ENCODE assay signal across 27 cellular contexts in genomic region chr7:157495177-157495553, GRCh38.
DNase-seq lines count a peak whose midpoint lies in the region; ATAC-seq, FAIRE-seq and TF ChIP-seq lines count a peak whose summit lies in the region.
"Had no signal": no experiment of that assay in that cellular context is flagged by ENCODE, and none has a peak within 500 bp of the region (broad histone marks: within the 10 kb centered on the region; RNA-seq: fewer than 3 reads in every experiment).

No MANE protein-coding gene starts in this region.

- POLR2A ChIA-PET in activated CD8-positive, alpha-beta T cell treated with anti-CD3 and anti-CD28 coated beads, Interleukin-2, amount 10 ng/mL, durations not matched to agents 7 days and 5 days (lab: Charles Lee), result no interaction called here

- H3K9me3 Mint-ChIP-seq in activated T-cell treated with anti-CD3 and anti-CD28 coated beads, Interleukin-2, amount 50 U/mL, for 4 hours, result peaks cover 12% of the 10 kb centered on the region
- peaks cover 18% of the 10 kb centered on the region for H3K9me3 Mint-ChIP-seq in activated CD8-positive, alpha-beta T cell treated with anti-CD3 and anti-CD28 coated beads, Interleukin-2, amount 10 ng/mL, durations not matched to agents 7 days and 5 days (ENCODE audit: insufficient read depth)
- H3K9me3 Mint-ChIP-seq in stimulated activated effector memory CD8-positive, alpha-beta T cell treated with anti-CD3 and anti-CD28 coated beads, Interleukin-12 subunit alpha, Interleukin-12 subunit beta, amount 100 ng/mL, for 72 hours, result peaks cover 3% of the 10 kb centered on the region

- no peak overlapping the region for H3K27ac Mint-ChIP-seq in activated CD8-positive, alpha-beta T cell treated with anti-CD3 and anti-CD28 coated beads, Interleukin-2, amount 10 ng/mL, durations not matched to agents 7 days and 5 days
- no peak overlapping the region for H3K27ac Mint-ChIP-seq in stimulated activated effector memory CD8-positive, alpha-beta T cell treated with anti-CD3 and anti-CD28 coated beads, Interleukin-12 subunit alpha, Interleukin-12 subunit beta, amount 100 ng/mL, for 72 hours
- H3K27ac Mint-ChIP-seq: progenitor cell of endocrine pancreas, T-cell had no signal

- ATAC-seq in activated T-cell treated with anti-CD3 and anti-CD28 coated beads, Interleukin-2, amount 50 U/mL, for 4 hours, result peak; percentile 47 to 48
- peak; percentile 36 for ATAC-seq in GM21360 (IDR thresholded peaks at IDR 0.05; ENCODE audit: unreplicated experiment)
- ATAC-seq in activated CD8-positive, alpha-beta T cell treated with anti-CD3 and anti-CD28 coated beads, Interleukin-2, amount 10 ng/mL, durations not matched to agents 7 days and 5 days, result no peak
- ATAC-seq in stimulated activated effector memory CD8-positive, alpha-beta T cell treated with anti-CD3 and anti-CD28 coated beads, Interleukin-12 subunit alpha, Interleukin-12 subunit beta, amount 100 ng/mL, for 72 hours, result peak; percentile 62
- no peak for ATAC-seq in HG02938 (IDR thresholded peaks at IDR 0.05; ENCODE audit: unreplicated experiment)
- ATAC-seq in pancreas, result no peak
- no peak for ATAC-seq in GM18873 (IDR thresholded peaks at IDR 0.05; ENCODE audit: low FRiP score, unreplicated experiment)
- ATAC-seq: left ventricle myocardium superior, sciatic nerve, T-cell had no signal

- H3K4me3 ChIP-seq in pancreas, result no peak overlapping the region
- H3K4me3 ChIP-seq: breast epithelium, SJSA1 had no signal

- no peaks in the 10 kb centered on the region for H3K9me3 ChIP-seq in pancreas
- H3K9me3 ChIP-seq: SJSA1 had no signal

- intact Hi-C loops in pancreas (cut with DNase I), result no loop called here

- H3K27ac ChIP-seq in pancreas, result no peak overlapping the region
- H3K27ac ChIP-seq: breast epithelium, KMS-11, SJSA1 had no signal

- no peak overlapping the region for H3K4me3 Mint-ChIP-seq in activated T-cell treated with anti-CD3 and anti-CD28 coated beads, Interleukin-2, amount 50 U/mL, for 4 hours
- H3K4me3 Mint-ChIP-seq in activated CD8-positive, alpha-beta T cell treated with anti-CD3 and anti-CD28 coated beads, Interleukin-2, amount 10 ng/mL, durations not matched to agents 7 days and 5 days, result no peak overlapping the region
- H3K4me3 Mint-ChIP-seq in stimulated activated effector memory CD8-positive, alpha-beta T cell treated with anti-CD3 and anti-CD28 coated beads, Interleukin-12 subunit alpha, Interleukin-12 subunit beta, amount 100 ng/mL, for 72 hours, result peak overlapping the region; percentile 36
- H3K4me3 Mint-ChIP-seq: T-cell had no signal

- DNase-seq in activated T-cell treated with anti-CD3 and anti-CD28 coated beads, Interleukin-2, amount 50 U/mL, for 4 hours, result no peak
- no peak for DNase-seq in activated T-cell treated with anti-CD3 and anti-CD28 coated beads for 4 hours
- DNase-seq in activated CD8-positive, alpha-beta T cell treated with anti-CD3 and anti-CD28 coated beads, Interleukin-2, amount 10 ng/mL, durations not matched to agents 7 days and 5 days, result peak; percentile 17
- DNase-seq in stimulated activated effector memory CD8-positive, alpha-beta T cell treated with anti-CD3 and anti-CD28 coated beads, Interleukin-12 subunit alpha, Interleukin-12 subunit beta, amount 100 ng/mL, for 72 hours (ENCODE audit: low spot score in 2 of 2), result no peak
- no peak for DNase-seq in pancreas
- DNase-seq: ACHN; activated CD4-positive, CD25-positive, alpha-beta regulatory T cell; DMS153; effector memory CD4-positive, alpha-beta T cell; left ventricle myocardium superior; NCI-H1436; NCI-H2081 treated with DMSO at 0.1 percent for 48 hours; NCI-H226; NCI-H748 treated with DMSO at 0.1 percent for 48 hours; RPMI8226; stimulated activated CD4-positive, alpha-beta T cell treated with anti-CD3 and anti-CD28 coated beads, Interleukin-12 subunit alpha, Interleukin-12 subunit beta, amount 100 ng/mL, for 4 hours; trophoblast cell had no signal

- H3K4me1 ChIP-seq in pancreas, result no peaks in the 10 kb centered on the region
- H3K4me1 ChIP-seq: breast epithelium had no signal

- H3K4me1 Mint-ChIP-seq in activated T-cell treated with anti-CD3 and anti-CD28 coated beads, Interleukin-2, amount 50 U/mL, for 4 hours (ENCODE audit: low read depth), result peaks cover 39% of the 10 kb centered on the region
- H3K4me1 Mint-ChIP-seq in activated CD8-positive, alpha-beta T cell treated with anti-CD3 and anti-CD28 coated beads, Interleukin-2, amount 10 ng/mL, durations not matched to agents 7 days and 5 days (ENCODE audit: low read depth), result peaks cover 35% of the 10 kb centered on the region
- H3K4me1 Mint-ChIP-seq in stimulated activated effector memory CD8-positive, alpha-beta T cell treated with anti-CD3 and anti-CD28 coated beads, Interleukin-12 subunit alpha, Interleukin-12 subunit beta, amount 100 ng/mL, for 72 hours, result peaks cover 40% of the 10 kb centered on the region

- no peak for FAIRE-seq in pancreas (lab: Jason Lieb, UNC)
- FAIRE-seq: colon had no signal

- H3K36me3 ChIP-seq in pancreas, result no peaks in the 10 kb centered on the region
- H3K36me3 ChIP-seq: breast epithelium, SJSA1 had no signal

- no peaks in the 10 kb centered on the region for H3K27me3 ChIP-seq in pancreas
- H3K27me3 ChIP-seq: SJSA1 had no signal

- no peak for TF ChIP-seq CTCF in pancreas (IDR thresholded peaks at IDR 0.05)

- WGBS in pancreas, 2 donors, result 37 to 40% methylated on average over 2 of the region's 2 CpGs

- peaks cover 7% of the 10 kb centered on the region for H3K27me3 Mint-ChIP-seq in activated T-cell treated with anti-CD3 and anti-CD28 coated beads, Interleukin-2, amount 50 U/mL, for 4 hours (ENCODE audit: low read depth)
- H3K27me3 Mint-ChIP-seq in activated CD8-positive, alpha-beta T cell treated with anti-CD3 and anti-CD28 coated beads, Interleukin-2, amount 10 ng/mL, durations not matched to agents 7 days and 5 days (ENCODE audit: low read depth), result peaks cover 18% of the 10 kb centered on the region

- no peaks in the 10 kb centered on the region for H3K36me3 Mint-ChIP-seq in activated T-cell treated with anti-CD3 and anti-CD28 coated beads, Interleukin-2, amount 50 U/mL, for 4 hours (ENCODE audit: insufficient read depth)
- H3K36me3 Mint-ChIP-seq in activated CD8-positive, alpha-beta T cell treated with anti-CD3 and anti-CD28 coated beads, Interleukin-2, amount 10 ng/mL, durations not matched to agents 7 days and 5 days (ENCODE audit: low read depth), result peaks cover 29% of the 10 kb centered on the region
- no peaks in the 10 kb centered on the region for H3K36me3 Mint-ChIP-seq in stimulated activated effector memory CD8-positive, alpha-beta T cell treated with anti-CD3 and anti-CD28 coated beads, Interleukin-12 subunit alpha, Interleukin-12 subunit beta, amount 100 ng/mL, for 72 hours
- H3K36me3 Mint-ChIP-seq: T-cell had no signal

- CTCF ChIA-PET in activated CD8-positive, alpha-beta T cell treated with anti-CD3 and anti-CD28 coated beads, Interleukin-2, amount 10 ng/mL, durations not matched to agents 7 days and 5 days (lab: Charles Lee), result no interaction called here

Comparison
In these comparisons a context has a peak if more than half of its experiments do, and no peak if none do; other contexts are left out.
1. ATAC-seq: peak in activated T-cell treated with anti-CD3 and anti-CD28 coated beads, Interleukin-2, amount 50 U/mL, for 4 hours (2 of 2), GM21360 (single experiment) and stimulated activated effector memory CD8-positive, alpha-beta T cell treated with anti-CD3 and anti-CD28 coated beads, Interleukin-12 subunit alpha, Interleukin-12 subunit beta, amount 100 ng/mL, for 72 hours (single experiment); none in activated CD8-positive, alpha-beta T cell treated with anti-CD3 and anti-CD28 coated beads, Interleukin-2, amount 10 ng/mL, durations not matched to agents 7 days and 5 days (single experiment), HG02938 (single experiment), pancreas (0 of 4) and GM18873 (single experiment).